ENCODE assay signal across 26 cellular contexts in genomic region chr5:175734016-175734415, GRCh38.
"Had no signal": no experiment of that assay in that cellular context is flagged by ENCODE, and none has a peak within 500 bp of the region (broad histone marks: within the 10 kb centered on the region; RNA-seq: fewer than 3 reads in every experiment).

No MANE protein-coding gene starts in this region.

- H3K4me1 ChIP-seq: ascending aorta, breast epithelium had no signal

- H3K27ac ChIP-seq: ascending aorta, breast epithelium, cardiac muscle cell, coronary artery, dorsolateral prefrontal cortex, heart left ventricle, VCaP had no signal

- H3K9me3 ChIP-seq: ascending aorta, breast epithelium had no signal

- H3K36me3 ChIP-seq: ascending aorta, breast epithelium, cardiac muscle cell, heart left ventricle had no signal

- DNase-seq: activated CD4-positive, alpha-beta memory T cell treated with anti-CD3 and anti-CD28 coated beads, Interleukin-2, amount 10 ng/mL, durations not matched to agents 7 days and 5 days; activated CD4-positive, alpha-beta T cell treated with anti-CD3 and anti-CD28 coated beads for 1 hour; activated CD4-positive, alpha-beta T cell treated with anti-CD3 and anti-CD28 coated beads for 4 hours; activated CD4-positive, alpha-beta T cell treated with anti-CD3 and anti-CD28 coated beads, Interleukin-2, amount 10 ng/mL, durations not matched to agents 7 days and 5 days; activated CD4-positive, alpha-beta T cell treated with anti-CD3 and anti-CD28 coated beads, Interleukin-2, amount 50 U/mL, for 4 hours; activated CD8-positive, alpha-beta memory T cell treated with anti-CD3 and anti-CD28 coated beads, Interleukin-2, amount 50 U/mL, for 48 hours; activated naive CD4-positive, alpha-beta T cell treated with anti-CD3 and anti-CD28 coated beads for 36 hours; activated naive CD8-positive, alpha-beta T cell treated with anti-CD3 and anti-CD28 coated beads, Interleukin-2, amount 10 ng/mL, durations not matched to agents 7 days and 5 days; activated T-cell treated with anti-CD3 and anti-CD28 coated beads for 4 hours; activated T-cell treated with anti-CD3 and anti-CD28 coated beads, Interleukin-2, amount 50 U/mL, for 24 hours; activated T-cell treated with anti-CD3 and anti-CD28 coated beads, Interleukin-2, amount 50 U/mL, for 72 hours; effector memory CD4-positive, alpha-beta T cell; endodermal cell; foreskin fibroblast; heart left ventricle; T-helper 2 cell had no signal

- H3K4me3 ChIP-seq: ascending aorta, breast epithelium, cardiac muscle cell, coronary artery, dorsolateral prefrontal cortex, heart left ventricle had no signal

- FAIRE-seq: frontal cortex had no signal

- ATAC-seq: activated naive CD4-positive, alpha-beta T cell treated with anti-CD3 and anti-CD28 coated beads, Interleukin-2, amount 50 U/mL, for 72 hours; activated T-cell treated with anti-CD3 and anti-CD28 coated beads, Interleukin-2, amount 50 U/mL, for 72 hours; esophagus mucosa; heart left ventricle; WTC11 had no signal

- H3K27me3 ChIP-seq: ascending aorta, cardiac muscle cell had no signal
